Comparison of ENCODE assay signal across 18 cellular contexts in the genomic region with DNA sequence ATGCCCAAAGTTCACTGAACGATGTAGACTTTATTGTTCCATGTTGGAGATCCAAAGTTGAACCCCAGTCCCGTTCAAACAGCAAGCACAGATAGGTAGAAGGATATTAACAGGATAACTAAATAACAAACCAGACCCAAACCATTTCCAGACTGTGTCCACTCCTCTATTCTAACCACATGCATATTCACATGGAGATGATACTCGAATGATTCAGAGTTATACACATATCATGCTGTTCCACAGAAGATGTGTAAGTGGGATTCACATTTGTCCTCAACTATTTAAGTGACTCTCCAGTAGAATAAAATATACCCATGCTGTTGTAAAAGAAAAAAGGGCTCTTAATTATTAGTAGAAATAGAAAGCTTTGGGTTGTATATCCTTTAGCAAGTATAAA.
A peak's percentile ranks its signal among the peaks of the same experiment; 100 is the strongest.
DNase-seq lines count a peak whose midpoint lies in the region; ATAC-seq, FAIRE-seq and TF ChIP-seq lines count a peak whose summit lies in the region.
"Had no signal": no experiment of that assay in that cellular context is flagged by ENCODE, and none has a peak within 500 bp of the region (broad histone marks: within the 10 kb centered on the region; RNA-seq: fewer than 3 reads in every experiment).

No MANE protein-coding gene starts in this region.

- H4K91ac ChIP-seq in H1 (replicated peaks; ENCODE audit: insufficient read length, low read length), result peak overlapping the region; percentile 62

- H3K14ac ChIP-seq in H1 (ENCODE audit: insufficient read length), result no peak overlapping the region

- H3K36me3 Mint-ChIP-seq in stimulated activated naive B cell treated with anti-CD40 and anti-IgM and Interleukin-4, amounts not matched to agents 10 μg/mL and 1 μg/mL and 100 μg/mL, for 72 hours, result peaks cover 46 to 61% of the 10 kb centered on the region in 2 donors

- ATAC-seq in stimulated activated naive B cell treated with anti-CD40 and anti-IgM and Interleukin-4, amounts not matched to agents 10 μg/mL and 1 μg/mL and 100 μg/mL, for 72 hours (replicated peaks), result no peak
- no peak for ATAC-seq in GM21737 (IDR thresholded peaks at IDR 0.05; ENCODE audit: unreplicated experiment)
- ATAC-seq: PC-3 had no signal

- H2AFZ ChIP-seq in H1 (ENCODE audit: low read length), result no peak overlapping the region

- no peaks in the 10 kb centered on the region for H3K27me3 ChIP-seq in H1 (replicated peaks in 1 of 4; ENCODE audit: control insufficient read depth in 3 of 4, extremely low read depth in 1 of 4, insufficient read depth in 3 of 4, low read length in 3 of 4)

- TF ChIP-seq EP300 in H1 (IDR thresholded peaks at IDR 0.05; ENCODE audit: borderline replicate concordance in 1 of 2, low read depth in 2 of 2, low read length in 2 of 2), result no peak

- 91% methylated on average over 3 of the region's 3 CpGs; no CpG with 5 or more reads in 1 of the 2 experiments for WGBS in H1 (ENCODE audit: extremely low coverage in 1 of 2, insufficient coverage in 1 of 2, insufficient read length in 1 of 2, insufficient replicate concordance in 2 of 2, low coverage in 1 of 2, low lambda C conversion rate in 2 of 2, missing lambda C conversion rate in 1 of 2), 2 experiments

- no peak overlapping the region for H4K8ac ChIP-seq in H1 (ENCODE audit: extremely low read depth, insufficient read depth, low read length)

- peaks cover 11 to 16% of the 10 kb centered on the region in 2 donors for H3K4me1 Mint-ChIP-seq in stimulated activated naive B cell treated with anti-CD40 and anti-IgM and Interleukin-4, amounts not matched to agents 10 μg/mL and 1 μg/mL and 100 μg/mL, for 72 hours

- DNase-seq in EH (ENCODE audit: low read depth) (peak; percentile 34), LHCN-M2 (ENCODE audit: low read depth) (peak; percentile 24), H1 (ENCODE audit: low read depth in 1 of 2, low spot score in 2 of 2) (no peak), myocyte (ENCODE audit: low read depth) (peak; percentile 10), dermis blood vessel endothelial cell (no peak), GM20000 (ENCODE audit: low spot score) (no peak)
- no peak for DNase-seq in stimulated activated naive B cell treated with anti-CD40 and anti-IgM and Interleukin-4, amounts not matched to agents 10 μg/mL and 1 μg/mL and 100 μg/mL, for 72 hours
- DNase-seq: AML-193, H7, NCI-H1417 treated with DMSO at 0.1 percent for 48 hours, NCI-H187 treated with DMSO at 0.1 percent for 48 hours, NCI-H2227 treated with DMSO at 0.1 percent for 48 hours, NCI-H510A treated with DMSO at 0.1 percent for 48 hours, PC-3 had no signal

- H4K5ac ChIP-seq in H1 (ENCODE audit: insufficient read length, low read depth, low read length), result no peak overlapping the region

- H3K4me1 ChIP-seq in H1 (replicated peaks in 1 of 4; ENCODE audit: control insufficient read depth in 3 of 4, insufficient read depth in 4 of 4, low read length in 3 of 4), result peaks cover 3 to 9% (median 5%) of the 10 kb centered on the region in 4 experiments

- no peak overlapping the region for H3K4me2 ChIP-seq in H1 (ENCODE audit: insufficient read depth in 1 of 2, low read depth in 2 of 2, low read length in 2 of 2)

- H2BK12ac ChIP-seq in H1 (ENCODE audit: low read depth, low read length), result no peak overlapping the region

- no peak for FAIRE-seq in H1 (lab: Jason Lieb, UNC)
- FAIRE-seq: D721Med had no signal

- no peak overlapping the region for H2BK15ac ChIP-seq in H1 (ENCODE audit: low read length)

- H3K9me3 Mint-ChIP-seq in stimulated activated naive B cell treated with anti-CD40 and anti-IgM and Interleukin-4, amounts not matched to agents 10 μg/mL and 1 μg/mL and 100 μg/mL, for 72 hours, result peaks cover 5% of the 10 kb centered on the region in 2 donors

- peak overlapping the region; percentile 41; the same call in 1 of the 2 replicates for H2BK20ac ChIP-seq in H1 (ENCODE audit: low read length)

- no peak overlapping the region for H2BK120ac ChIP-seq in H1 (replicated peaks; ENCODE audit: low read depth, low read length)

- no peaks in the 10 kb centered on the region for H4K20me1 ChIP-seq in H1 (replicated peaks in 1 of 2; ENCODE audit: control insufficient read depth in 1 of 2, insufficient read depth in 2 of 2, low read length in 2 of 2)

- no peak overlapping the region for H3K4me3 ChIP-seq in H1 (ENCODE audit: extremely low read depth in 1 of 4, insufficient read depth in 2 of 4, low read depth in 3 of 4, low read length in 4 of 4)

- no peak for TF ChIP-seq POLR2A in H1 (IDR thresholded peaks at IDR 0.05; ENCODE audit: control extremely low read depth in 1 of 2, low read depth in 2 of 2, low read length in 2 of 2)

- CTCF ChIA-PET in H1 (lab: Charles Lee; ENCODE audit: partially characterized antibody), result interaction anchor here (1.1 to 1.6 kb wide), 2 partner anchors 33 to 54 kb away, joined by 3 read pairs; no protein-coding TSS in a partner anchor

- no peak overlapping the region for H3K56ac ChIP-seq in H1 (replicated peaks; ENCODE audit: insufficient read length, low read depth, low read length)

- no peaks in the 10 kb centered on the region for H3K79me1 ChIP-seq in H1 (ENCODE audit: low read depth, low read length)

- no peak overlapping the region for H3K9ac ChIP-seq in H1 (replicated peaks in 1 of 4; ENCODE audit: extremely low read depth in 1 of 4, low read depth in 3 of 4, low read length in 3 of 4)

- H3K23ac ChIP-seq in H1 (ENCODE audit: insufficient read length), result no peak overlapping the region

- H2AK5ac ChIP-seq in H1 (ENCODE audit: low read depth, low read length), result no peak overlapping the region

- H3K18ac ChIP-seq in H1 (ENCODE audit: extremely low read depth, low read length), result no peak overlapping the region

- peaks cover 0 to 14% (median 1%) of the 10 kb centered on the region in 4 experiments; a peak in 2 of 8 replicates for H3K36me3 ChIP-seq in H1 (ENCODE audit: control insufficient read depth in 2 of 4, insufficient read depth in 4 of 4, low read length in 3 of 4)

- H3K79me2 ChIP-seq in H1 (ENCODE audit: control insufficient read depth in 1 of 2, insufficient read depth in 2 of 2, low read length in 2 of 2), result no peaks in the 10 kb centered on the region

- no peaks in the 10 kb centered on the region for H3K23me2 ChIP-seq in H1 (ENCODE audit: low read depth, low read length)

- H2BK5ac ChIP-seq in H1 (ENCODE audit: low read depth, low read length), result no peak overlapping the region

- POLR2A ChIA-PET in H1 (lab: Charles Lee; ENCODE audit: partially characterized antibody), result no interaction called here

- no peak overlapping the region for H3K4ac ChIP-seq in H1 (replicated peaks; ENCODE audit: insufficient read length, low read depth, low read length)

- TF ChIP-seq CTCF in H1 (IDR thresholded peaks at IDR 0.05; ENCODE audit: control extremely low read depth in 1 of 3, insufficient read depth in 1 of 3, low read depth in 1 of 3, low read length in 3 of 3) (no peak), GM20000 (IDR thresholded peaks at IDR 0.05; ENCODE audit: extremely low read depth, missing control alignments) (no peak)

- TF ChIP-seq RAD21 in H1 (IDR thresholded peaks at IDR 0.05 in 1 of 2, conservative IDR thresholded peaks at IDR 0.05 in 1 of 2; ENCODE audit: low read depth in 2 of 2, low read length in 2 of 2), result no peak

- H3K27ac Mint-ChIP-seq in stimulated activated naive B cell treated with anti-CD40 and anti-IgM and Interleukin-4, amounts not matched to agents 10 μg/mL and 1 μg/mL and 100 μg/mL, for 72 hours, result no peak overlapping the region

- no peak overlapping the region for H3K4me3 Mint-ChIP-seq in stimulated activated naive B cell treated with anti-CD40 and anti-IgM and Interleukin-4, amounts not matched to agents 10 μg/mL and 1 μg/mL and 100 μg/mL, for 72 hours

- H3K9me3 ChIP-seq in H1 (ENCODE audit: insufficient read depth in 2 of 2, low read depth in 1 of 2, low read length in 1 of 2), result no peaks in the 10 kb centered on the region

- H3K27me3 Mint-ChIP-seq in stimulated activated naive B cell treated with anti-CD40 and anti-IgM and Interleukin-4, amounts not matched to agents 10 μg/mL and 1 μg/mL and 100 μg/mL, for 72 hours, result no peaks in the 10 kb centered on the region

- no peak overlapping the region for H3K27ac ChIP-seq in H1 (ENCODE audit: low read depth, low read length)
- H3K27ac ChIP-seq: 22Rv1, C4-2B had no signal

TF ChIP-seq in H1, 55 proteins besides CTCF, POLR2A, EP300 and RAD21:
- TF ChIP-seq CHD1 (IDR thresholded peaks at IDR 0.05; ENCODE audit: low read depth, low read length) (no peak), HDAC6 (IDR thresholded peaks at IDR 0.05; ENCODE audit: low read depth, low read length) (no peak), CTBP2 (IDR thresholded peaks at IDR 0.05; ENCODE audit: borderline replicate concordance, insufficient read depth, insufficient read length, low read length) (no peak), EZH2 (IDR thresholded peaks at IDR 0.05; ENCODE audit: low read depth, low read length, severe bottlenecking) (no peak), TAF1 (IDR thresholded peaks at IDR 0.05; ENCODE audit: low read depth, low read length) (no peak), EGR1 (IDR thresholded peaks at IDR 0.05; ENCODE audit: borderline replicate concordance, low read depth, low read length) (no peak), KDM4A (IDR thresholded peaks at IDR 0.05; ENCODE audit: low read depth, low read length, severe bottlenecking) (no peak), SRF (IDR thresholded peaks at IDR 0.05; ENCODE audit: low read depth, low read length) (no peak), RXRA (IDR thresholded peaks at IDR 0.05; ENCODE audit: insufficient read depth, low read depth, low read length) (no peak), ATF3 (IDR thresholded peaks at IDR 0.05; ENCODE audit: insufficient read depth, low read depth, low read length) (no peak), NRF1 (IDR thresholded peaks at IDR 0.05; ENCODE audit: low read depth, low read length) (no peak), JUN (IDR thresholded peaks at IDR 0.05; ENCODE audit: low read depth, low read length) (no peak), RBBP5 (IDR thresholded peaks at IDR 0.05; ENCODE audit: borderline replicate concordance, low read depth, low read length) (no peak), NANOG (IDR thresholded peaks at IDR 0.05; ENCODE audit: insufficient read depth, low read depth, low read length, poor library complexity, severe bottlenecking) (no peak)

Comparison
In these comparisons a context has a peak if more than half of its experiments do, and no peak if none do; other contexts are left out.
1. DNase-seq: peak in EH (single experiment), LHCN-M2 (single experiment) and myocyte (single experiment); none in H1 (0 of 2), dermis blood vessel endothelial cell (single experiment), GM20000 (single experiment) and stimulated activated naive B cell treated with anti-CD40 and anti-IgM and Interleukin-4, amounts not matched to agents 10 μg/mL and 1 μg/mL and 100 μg/mL, for 72 hours (single experiment).